ENCODE assay signal across 3 cellular contexts in the genomic region with DNA sequence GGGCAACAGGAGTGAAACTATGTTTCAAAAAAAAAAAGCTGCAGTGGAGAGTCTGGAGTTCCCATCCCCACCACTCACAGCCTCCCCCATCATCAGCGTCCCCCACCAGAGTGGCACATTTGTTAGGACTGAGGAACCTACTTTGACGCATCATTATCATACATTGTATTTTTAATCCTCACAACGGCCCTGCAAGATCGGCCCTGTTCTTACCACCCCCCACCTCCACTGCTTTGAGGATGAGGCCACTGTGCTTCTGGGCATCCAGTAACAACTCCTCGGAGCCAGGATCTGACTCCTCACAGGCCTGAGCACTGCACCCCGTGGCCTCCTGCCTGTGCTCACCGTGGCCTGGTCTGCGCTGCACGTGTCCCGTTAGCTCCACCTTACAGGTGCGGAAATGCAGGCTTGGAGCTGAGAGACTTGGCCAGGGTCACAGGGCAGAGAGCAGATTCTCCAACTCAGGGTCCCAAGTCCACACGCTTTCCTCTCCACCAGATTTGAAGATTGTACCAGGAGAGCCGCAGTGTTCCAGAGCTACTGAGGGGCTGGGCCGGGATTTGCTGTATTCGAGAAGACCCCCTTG. TPM values are rescaled to one million over a fixed set of nuclear protein-coding genes. Genes with fewer than 3 reads are reported as not detected.
"Had no signal": no experiment of that assay in that cellular context is flagged by ENCODE, and none has a peak within 500 bp of the region (broad histone marks: within the 10 kb centered on the region; RNA-seq: fewer than 3 reads in every experiment).

No MANE protein-coding gene starts in this region.

RNA-seq across cellular contexts. Expression of gene APOD, which starts 32.3 kb away (rescaled TPM):
- total RNA-seq: activated CD4-positive, alpha-beta memory T cell treated with anti-CD3 and anti-CD28 coated beads, Interleukin-2, amount 10 ng/mL, durations not matched to agents 7 days and 5 days; activated CD8-positive, alpha-beta memory T cell treated with anti-CD3 and anti-CD28 coated beads for 36 hours; activated naive CD8-positive, alpha-beta T cell treated with anti-CD3 and anti-CD28 coated beads, Interleukin-2, amount 10 ng/mL, durations not matched to agents 7 days and 5 days had no signal
